Comparison of ENCODE assay signal across 20 cellular contexts in the genomic region with DNA sequence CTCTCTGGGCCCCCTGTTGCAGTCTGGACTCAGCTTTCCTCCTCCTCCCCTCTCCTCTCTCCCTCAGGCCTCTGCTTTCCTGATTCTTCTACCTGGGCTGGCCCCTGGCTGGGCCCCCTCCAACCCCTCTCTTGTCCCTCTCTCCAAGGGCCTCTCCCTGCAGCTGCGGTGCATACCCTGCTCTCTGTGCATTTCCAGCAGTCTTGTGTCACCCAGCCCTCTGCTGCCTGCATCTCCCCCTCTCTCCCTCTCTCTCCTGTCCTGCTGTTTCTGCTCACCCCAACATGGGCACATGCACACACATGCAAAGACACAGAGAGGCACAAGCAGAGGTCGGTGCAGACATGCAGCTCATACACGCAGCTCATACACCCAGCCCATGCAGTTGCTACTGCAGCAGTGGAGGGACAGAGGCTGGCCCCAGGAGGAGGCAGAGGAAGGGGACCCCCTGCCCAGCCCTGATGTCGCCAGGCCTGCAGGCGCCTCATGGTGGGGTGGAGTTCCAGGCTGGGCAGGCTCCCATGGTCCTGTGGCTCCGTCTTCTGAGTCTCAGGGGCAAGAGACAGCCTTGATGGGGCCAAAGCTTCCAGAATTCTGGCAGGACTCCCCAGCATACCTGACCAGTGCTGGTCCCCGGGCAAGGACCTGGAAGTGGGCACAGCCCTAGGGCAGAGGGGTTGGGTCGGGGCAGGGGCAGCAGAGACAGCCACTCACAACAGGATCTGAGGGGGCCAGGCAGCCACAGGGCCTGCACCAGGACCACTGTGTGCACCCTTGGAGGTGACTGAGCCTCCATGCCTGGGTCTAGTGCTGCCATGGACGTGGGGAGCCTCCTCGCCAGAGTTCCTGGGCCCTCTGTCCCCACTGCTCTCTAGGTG.
A peak's percentile ranks its signal among the peaks of the same experiment; 100 is the strongest.
DNase-seq lines count a peak whose midpoint lies in the region; ATAC-seq, FAIRE-seq and TF ChIP-seq lines count a peak whose summit lies in the region.
"Had no signal": no experiment of that assay in that cellular context is flagged by ENCODE, and none has a peak within 500 bp of the region (broad histone marks: within the 10 kb centered on the region; RNA-seq: fewer than 3 reads in every experiment).

No MANE protein-coding gene starts in this region.

- peaks cover 11% of the 10 kb centered on the region for H3K4me1 ChIP-seq in mucosa of descending colon (ENCODE audit: low read depth)

- no peak for FAIRE-seq in GM12892 (lab: Jason Lieb, UNC)
- FAIRE-seq: A204.1, GM12891 had no signal

- no peak overlapping the region for H3K4me3 Mint-ChIP-seq in activated naive CD8-positive, alpha-beta T cell treated with anti-CD3 and anti-CD28 coated beads, Interleukin-2, amount 10 ng/mL, durations not matched to agents 7 days and 5 days
- no peak overlapping the region for H3K4me3 Mint-ChIP-seq in activated naive CD8-positive, alpha-beta T cell treated with anti-CD3 and anti-CD28 coated beads for 36 hours
- H3K4me3 Mint-ChIP-seq in type B pancreatic cell = peak overlapping the region; percentile 45
- H3K4me3 Mint-ChIP-seq: activated naive CD8-positive, alpha-beta T cell; B cell had no signal

- ATAC-seq in activated naive CD8-positive, alpha-beta T cell treated with anti-CD3 and anti-CD28 coated beads, Interleukin-2, amount 10 ng/mL, durations not matched to agents 7 days and 5 days (ENCODE audit: low read depth) = no peak
- no peak for ATAC-seq in mucosa of descending colon
- ATAC-seq in GM19463 (IDR thresholded peaks at IDR 0.05; ENCODE audit: unreplicated experiment) = no peak
- ATAC-seq: gastroesophageal sphincter; stimulated activated naive CD8-positive, alpha-beta T cell treated with anti-CD3 and anti-CD28 coated beads, Interleukin-15, Interleukin-2, amounts not matched to agents 100 U/mL and 50 U/mL, for 24 hours had no signal

- peak overlapping the region; percentile 58 for H3K27ac ChIP-seq in caudate nucleus (ENCODE audit: low read depth, low read length)
- H3K27ac ChIP-seq: esophagus squamous epithelium had no signal

- POLR2A ChIA-PET in activated naive CD8-positive, alpha-beta T cell treated with anti-CD3 and anti-CD28 coated beads, Interleukin-2, amount 10 ng/mL, durations not matched to agents 7 days and 5 days (lab: Charles Lee) = no interaction called here

- peaks cover 2% of the 10 kb centered on the region for H3K27me3 Mint-ChIP-seq in activated naive CD8-positive, alpha-beta T cell treated with anti-CD3 and anti-CD28 coated beads, Interleukin-2, amount 10 ng/mL, durations not matched to agents 7 days and 5 days
- no peaks in the 10 kb centered on the region for H3K27me3 Mint-ChIP-seq in activated naive CD8-positive, alpha-beta T cell treated with anti-CD3 and anti-CD28 coated beads for 36 hours
- H3K27me3 Mint-ChIP-seq in type B pancreatic cell = no peaks in the 10 kb centered on the region
- H3K27me3 Mint-ChIP-seq: activated naive CD8-positive, alpha-beta T cell had no signal

- no peak for DNase-seq in activated naive CD8-positive, alpha-beta T cell treated with anti-CD3 and anti-CD28 coated beads, Interleukin-2, amount 10 ng/mL, durations not matched to agents 7 days and 5 days
- DNase-seq in activated naive CD8-positive, alpha-beta T cell treated with anti-CD3 and anti-CD28 coated beads for 36 hours = no peak
- DNase-seq in caudate nucleus (lab: John Stamatoyannopoulos, UW) = no peak
- peak in 2 of 3 donors; percentile 26 to 50 for DNase-seq in mucosa of descending colon
- DNase-seq in type B pancreatic cell (ENCODE audit: extremely low spot score, unreplicated experiment) = no peak
- DNase-seq in GM12892 (ENCODE audit: insufficient read length) = no peak
- DNase-seq in iPS-NIHi7 (ENCODE audit: extremely low spot score) = no peak
- DNase-seq: esophagus squamous epithelium; NCI-H1436 treated with DMSO at 0.1 percent for 48 hours; NCI-H510A; stimulated activated naive CD8-positive, alpha-beta T cell treated with anti-CD3 and anti-CD28 coated beads, Interleukin-15, Interleukin-2, amounts not matched to agents 100 U/mL and 50 U/mL, for 24 hours; thyroid gland had no signal

- H3K9me3 Mint-ChIP-seq in activated naive CD8-positive, alpha-beta T cell treated with anti-CD3 and anti-CD28 coated beads, Interleukin-2, amount 10 ng/mL, durations not matched to agents 7 days and 5 days = no peaks in the 10 kb centered on the region
- no peaks in the 10 kb centered on the region for H3K9me3 Mint-ChIP-seq in activated naive CD8-positive, alpha-beta T cell treated with anti-CD3 and anti-CD28 coated beads for 36 hours
- no peaks in the 10 kb centered on the region for H3K9me3 Mint-ChIP-seq in type B pancreatic cell

- no peaks in the 10 kb centered on the region for H3K36me3 ChIP-seq in mucosa of descending colon (ENCODE audit: low read depth)
- H3K36me3 ChIP-seq: esophagus squamous epithelium, gastroesophageal sphincter, thyroid gland had no signal

- TF ChIP-seq POLR2A in GM12892 (IDR thresholded peaks at IDR 0.05; ENCODE audit: low read depth, low read length) = no peak

- no peak overlapping the region for H3K4me3 ChIP-seq in mucosa of descending colon
- H3K4me3 ChIP-seq: esophagus squamous epithelium, gastroesophageal sphincter, SK-N-MC, skin epidermis, thyroid gland had no signal

- peak overlapping the region; percentile 21 for H3K27ac Mint-ChIP-seq in activated naive CD8-positive, alpha-beta T cell treated with anti-CD3 and anti-CD28 coated beads, Interleukin-2, amount 10 ng/mL, durations not matched to agents 7 days and 5 days
- H3K27ac Mint-ChIP-seq in activated naive CD8-positive, alpha-beta T cell treated with anti-CD3 and anti-CD28 coated beads for 36 hours = no peak overlapping the region
- peak overlapping the region; percentile 71 for H3K27ac Mint-ChIP-seq in type B pancreatic cell
- H3K27ac Mint-ChIP-seq: activated naive CD8-positive, alpha-beta T cell; B cell had no signal

- H3K9me3 ChIP-seq in mucosa of descending colon = no peaks in the 10 kb centered on the region
- H3K9me3 ChIP-seq: esophagus squamous epithelium, gastroesophageal sphincter, thyroid gland had no signal

- no peak for TF ChIP-seq CTCF in mucosa of descending colon (IDR thresholded peaks at IDR 0.05)
- TF ChIP-seq CTCF in type B pancreatic cell (conservative IDR thresholded peaks at IDR 0.05) = no peak

- intact Hi-C loops in mucosa of descending colon (cut with DNase I, micrococcal nuclease) = no loop called here

- peaks cover 1% of the 10 kb centered on the region for H3K4me1 Mint-ChIP-seq in activated naive CD8-positive, alpha-beta T cell treated with anti-CD3 and anti-CD28 coated beads, Interleukin-2, amount 10 ng/mL, durations not matched to agents 7 days and 5 days
- H3K4me1 Mint-ChIP-seq in activated naive CD8-positive, alpha-beta T cell treated with anti-CD3 and anti-CD28 coated beads for 36 hours = no peaks in the 10 kb centered on the region
- peaks cover 52% of the 10 kb centered on the region for H3K4me1 Mint-ChIP-seq in type B pancreatic cell (ENCODE audit: unreplicated experiment)

- H3K36me3 Mint-ChIP-seq in activated naive CD8-positive, alpha-beta T cell treated with anti-CD3 and anti-CD28 coated beads, Interleukin-2, amount 10 ng/mL, durations not matched to agents 7 days and 5 days = no peaks in the 10 kb centered on the region
- H3K36me3 Mint-ChIP-seq in activated naive CD8-positive, alpha-beta T cell treated with anti-CD3 and anti-CD28 coated beads for 36 hours = no peaks in the 10 kb centered on the region
- no peaks in the 10 kb centered on the region for H3K36me3 Mint-ChIP-seq in type B pancreatic cell
- H3K36me3 Mint-ChIP-seq: activated naive CD8-positive, alpha-beta T cell had no signal

Comparison
In these comparisons a context has a peak if more than half of its experiments do, and no peak if none do; other contexts are left out.
1. DNase-seq: peak in mucosa of descending colon (2 of 3); none in activated naive CD8-positive, alpha-beta T cell treated with anti-CD3 and anti-CD28 coated beads, Interleukin-2, amount 10 ng/mL, durations not matched to agents 7 days and 5 days (single experiment), activated naive CD8-positive, alpha-beta T cell treated with anti-CD3 and anti-CD28 coated beads for 36 hours (single experiment), caudate nucleus (0 of 61), type B pancreatic cell (single experiment), GM12892 (single experiment) and iPS-NIHi7 (single experiment).